In the genomic region with DNA sequence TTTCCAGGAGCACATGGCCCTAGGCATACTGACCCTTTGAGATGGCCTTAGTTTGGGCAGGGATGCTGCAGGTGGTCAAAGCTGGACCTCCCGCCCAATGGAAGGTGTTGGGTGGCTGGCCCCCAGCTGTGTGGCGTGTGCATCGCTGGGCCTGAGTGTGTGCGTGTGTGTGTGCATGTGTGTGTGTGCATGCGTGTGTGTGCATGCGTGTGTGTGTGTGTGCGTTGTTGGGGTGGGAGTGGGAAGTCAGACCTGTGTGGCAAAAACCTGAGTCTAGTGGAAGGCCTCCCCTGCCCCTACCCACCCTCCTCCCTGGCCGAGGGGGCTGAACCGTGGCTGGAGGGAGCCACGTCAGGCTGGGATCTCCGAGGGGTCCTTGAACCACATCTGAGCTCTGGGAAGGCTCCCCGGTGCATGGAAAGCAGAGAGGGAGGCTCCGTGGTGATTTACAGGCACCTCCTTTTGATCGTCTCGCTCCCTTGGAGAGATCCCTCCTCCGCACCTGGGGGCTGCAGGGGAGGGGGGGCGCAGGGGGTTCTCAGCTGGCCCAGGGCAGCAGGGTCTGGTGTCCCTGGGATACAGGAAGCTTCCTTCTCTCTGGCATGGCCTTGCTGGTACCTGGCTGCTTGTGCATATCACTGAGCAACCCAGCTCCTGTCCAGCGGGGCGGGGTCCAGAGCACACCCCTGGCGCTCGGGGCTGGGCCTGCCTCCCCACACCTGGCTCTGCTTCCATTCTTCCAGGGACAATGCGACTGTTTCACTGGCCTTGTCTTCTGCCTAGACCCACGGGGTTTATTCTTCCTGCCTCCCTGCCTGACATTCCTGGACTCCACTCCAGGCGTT, we compare ENCODE assay signal across 26 cellular contexts.
"Had no signal": no experiment of that assay in that cellular context is flagged by ENCODE, and none has a peak within 500 bp of the region (broad histone marks: within the 10 kb centered on the region; RNA-seq: fewer than 3 reads in every experiment).

No MANE protein-coding gene starts in this region.

- DNase-seq: activated B cell treated with CpG ODN at 0.5 μM for 24 hours; activated CD4-positive, alpha-beta T cell treated with anti-CD3 and anti-CD28 coated beads for 1 hour; activated CD4-positive, alpha-beta T cell treated with anti-CD3 and anti-CD28 coated beads, Interleukin-2, amount 10 ng/mL, durations not matched to agents 24 days and 14 days; activated CD4-positive, alpha-beta T cell treated with anti-CD3 and anti-CD28 coated beads, Interleukin-2, amount 50 U/mL, for 48 hours; activated CD8-positive, alpha-beta memory T cell treated with anti-CD3 and anti-CD28 coated beads, Interleukin-2, amount 10 ng/mL, durations not matched to agents 7 days and 5 days; activated effector memory CD4-positive, alpha-beta T cell treated with anti-CD3 and anti-CD28 coated beads, Interleukin-2, amount 50 U/mL, for 16 hours; activated naive CD4-positive, alpha-beta T cell treated with anti-CD3 and anti-CD28 coated beads for 36 hours; activated T-cell treated with anti-CD3 and anti-CD28 coated beads, Interleukin-2, amount 50 U/mL, for 24 hours; amygdala; KG1; MV-4-11; NCI-H1092 treated with DMSO at 0.1 percent for 48 hours; NCI-H1436 treated with DMSO at 0.1 percent for 48 hours; NCI-H187; NCI-H2107; NCI-H2171 treated with DMSO at 0.1 percent for 48 hours; NCI-H345; NCI-H510A; NCI-H526 treated with DMSO at 0.1 percent for 48 hours; NCI-H82; SIG-M5; T-helper 17 cell; T-helper 9 cell had no signal

- H3K27ac Mint-ChIP-seq: activated B cell treated with CpG ODN at 0.5 μM for 24 hours; activated CD4-positive, alpha-beta T cell treated with anti-CD3 and anti-CD28 coated beads, Interleukin-2, amount 10 ng/mL, durations not matched to agents 24 days and 14 days; activated CD8-positive, alpha-beta memory T cell treated with anti-CD3 and anti-CD28 coated beads, Interleukin-2, amount 10 ng/mL, durations not matched to agents 7 days and 5 days; activated naive CD4-positive, alpha-beta T cell treated with anti-CD3 and anti-CD28 coated beads for 36 hours; activated naive CD8-positive, alpha-beta T cell; activated T-cell treated with anti-CD3 and anti-CD28 coated beads, Interleukin-2, amount 50 U/mL, for 24 hours; T-helper 17 cell had no signal

- H3K27me3 Mint-ChIP-seq: activated naive CD8-positive, alpha-beta T cell had no signal

- H3K4me3 Mint-ChIP-seq: activated B cell treated with CpG ODN at 0.5 μM for 24 hours; activated CD4-positive, alpha-beta T cell treated with anti-CD3 and anti-CD28 coated beads, Interleukin-2, amount 10 ng/mL, durations not matched to agents 24 days and 14 days; activated CD8-positive, alpha-beta memory T cell treated with anti-CD3 and anti-CD28 coated beads, Interleukin-2, amount 10 ng/mL, durations not matched to agents 7 days and 5 days; activated naive CD4-positive, alpha-beta T cell treated with anti-CD3 and anti-CD28 coated beads for 36 hours; activated naive CD8-positive, alpha-beta T cell; activated T-cell treated with anti-CD3 and anti-CD28 coated beads, Interleukin-2, amount 50 U/mL, for 24 hours; brain; central memory CD8-positive, alpha-beta T cell; T-helper 17 cell had no signal

- H3K9me3 Mint-ChIP-seq: activated B cell treated with CpG ODN at 0.5 μM for 24 hours; activated CD4-positive, alpha-beta T cell treated with anti-CD3 and anti-CD28 coated beads, Interleukin-2, amount 10 ng/mL, durations not matched to agents 24 days and 14 days; activated naive CD4-positive, alpha-beta T cell treated with anti-CD3 and anti-CD28 coated beads for 36 hours; activated T-cell treated with anti-CD3 and anti-CD28 coated beads, Interleukin-2, amount 50 U/mL, for 24 hours; central memory CD8-positive, alpha-beta T cell had no signal

- H3K36me3 Mint-ChIP-seq: activated CD8-positive, alpha-beta memory T cell treated with anti-CD3 and anti-CD28 coated beads, Interleukin-2, amount 10 ng/mL, durations not matched to agents 7 days and 5 days; activated naive CD8-positive, alpha-beta T cell; brain had no signal

- ATAC-seq: activated CD8-positive, alpha-beta memory T cell treated with anti-CD3 and anti-CD28 coated beads, Interleukin-2, amount 10 ng/mL, durations not matched to agents 7 days and 5 days; T-helper 17 cell had no signal

- H3K4me1 Mint-ChIP-seq: activated CD4-positive, alpha-beta T cell treated with anti-CD3 and anti-CD28 coated beads, Interleukin-2, amount 10 ng/mL, durations not matched to agents 24 days and 14 days; activated CD8-positive, alpha-beta memory T cell treated with anti-CD3 and anti-CD28 coated beads, Interleukin-2, amount 10 ng/mL, durations not matched to agents 7 days and 5 days; central memory CD8-positive, alpha-beta T cell had no signal
